In the genomic region with DNA sequence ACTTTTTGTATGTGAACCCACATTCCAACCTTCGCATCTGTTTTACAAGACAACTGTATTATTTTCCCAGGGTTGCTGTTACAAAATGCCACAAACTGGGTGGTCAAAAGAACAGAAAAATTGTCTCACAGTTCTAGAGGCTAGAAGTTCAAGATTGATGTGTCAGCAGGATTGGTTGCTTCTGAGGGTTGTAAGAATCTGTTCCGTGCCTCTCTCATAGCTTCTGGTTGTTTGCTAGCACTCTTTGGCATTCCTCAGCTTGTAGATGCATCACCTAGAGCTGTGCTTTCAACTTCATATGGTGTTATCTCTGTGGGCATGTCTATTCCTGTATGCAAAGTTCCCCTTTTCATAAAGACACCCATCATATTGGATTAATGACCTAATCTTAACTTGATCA, we compare ENCODE assay signal across 21 cellular contexts.
"Had no signal": no experiment of that assay in that cellular context is flagged by ENCODE, and none has a peak within 500 bp of the region (broad histone marks: within the 10 kb centered on the region; RNA-seq: fewer than 3 reads in every experiment).

No MANE protein-coding gene starts in this region.

- H3K4me1 ChIP-seq: SJCRH30 had no signal

- H3K9me3 ChIP-seq: MG63, SJCRH30 had no signal

- DNase-seq: Karpas-422, KG1, MG63, NCI-H1105, NCI-H1417, NCI-H1436 treated with DMSO at 0.1 percent for 48 hours, NCI-H1694, NCI-H187 treated with DMSO at 0.1 percent for 48 hours, NCI-H2029 treated with DMSO at 0.1 percent for 48 hours, NCI-H2171 treated with DMSO at 0.1 percent for 48 hours, NCI-H524, NCI-H526 treated with DMSO at 0.1 percent for 48 hours, NCI-H748 treated with DMSO at 0.1 percent for 48 hours, PC-3, SHP77 treated with DMSO at 0.1 percent for 48 hours, SJCRH30, T-helper 1 cell, T-helper 17 cell had no signal

- H3K27ac ChIP-seq: SJCRH30 had no signal

- ATAC-seq: Panc1, PC-3, Right ventricle myocardium inferior, SK-N-SH treated with all-trans-retinoic acid at 6 μM for 48 hours, T-helper 17 cell had no signal

- H3K4me3 ChIP-seq: MG63, SJCRH30 had no signal

- H3K36me3 ChIP-seq: MG63, SJCRH30 had no signal

- H3K27me3 ChIP-seq: MG63, SJCRH30 had no signal
